Comparison of ENCODE assay signal across 9 cellular contexts in the genomic region with DNA sequence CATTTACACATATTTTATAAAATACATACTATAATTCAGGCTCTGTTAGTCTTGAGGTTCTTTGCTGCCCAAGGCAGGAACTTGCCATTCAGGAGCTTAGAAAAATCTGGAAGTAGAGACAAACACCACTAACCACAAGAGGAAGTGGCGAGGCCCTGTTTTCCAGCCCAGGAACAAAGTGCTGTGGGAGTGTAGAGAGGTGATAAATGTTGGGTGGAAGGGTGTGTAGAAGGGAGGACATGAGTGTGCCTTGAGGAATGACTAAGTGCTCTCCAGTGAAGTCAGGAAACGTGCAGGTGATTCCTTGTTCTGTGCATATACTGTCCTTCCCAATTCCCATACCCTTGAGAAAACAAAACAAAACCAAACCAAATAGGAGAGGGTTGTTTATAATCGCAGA.
DNase-seq lines count a peak whose midpoint lies in the region; ATAC-seq and TF ChIP-seq lines count a peak whose summit lies in the region.
"Had no signal": no experiment of that assay in that cellular context is flagged by ENCODE, and none has a peak within 500 bp of the region (broad histone marks: within the 10 kb centered on the region; RNA-seq: fewer than 3 reads in every experiment).

No MANE protein-coding gene starts in this region.

- H3K79me2 ChIP-seq in GM23338 (replicated peaks; ENCODE audit: insufficient read depth): no peaks in the 10 kb centered on the region

- no peak overlapping the region for H3K4me3 Mint-ChIP-seq in GM23338
- H3K4me3 Mint-ChIP-seq in activated T-helper 17 cell treated with anti-CD3 and anti-CD28 coated beads, Interleukin-2, amount 50 U/mL, for 72 hours: no peak overlapping the region

- H2AFZ ChIP-seq in GM23338: 0 out of 2 replicates have a peak overlapping the region, but pooled peaks have one; percentile 39

- H3K4me1 Mint-ChIP-seq in GM23338: peaks cover 18% of the 10 kb centered on the region
- no peaks in the 10 kb centered on the region for H3K4me1 Mint-ChIP-seq in activated T-helper 17 cell treated with anti-CD3 and anti-CD28 coated beads, Interleukin-2, amount 50 U/mL, for 72 hours

- H3K4me1 ChIP-seq in GM23338 (ENCODE audit: insufficient read depth): peaks cover 35% of the 10 kb centered on the region

- no peak for TF ChIP-seq CTCF in GM23338 (conservative IDR thresholded peaks at IDR 0.05; ENCODE audit: low read depth in 2 of 2)

- H4K20me1 ChIP-seq in GM23338 (replicated peaks; ENCODE audit: insufficient read depth): no peaks in the 10 kb centered on the region

- no peaks in the 10 kb centered on the region; the same call in none of the 2 replicates for H3K9me2 ChIP-seq in GM23338 (ENCODE audit: insufficient read depth)

- H3K36me3 Mint-ChIP-seq in GM23338 (ENCODE audit: low read depth): peaks cover 23% of the 10 kb centered on the region
- no peaks in the 10 kb centered on the region for H3K36me3 Mint-ChIP-seq in activated T-helper 17 cell treated with anti-CD3 and anti-CD28 coated beads, Interleukin-2, amount 50 U/mL, for 72 hours (ENCODE audit: low read depth)

- H3K27ac Mint-ChIP-seq in GM23338: no peak overlapping the region
- no peak overlapping the region for H3K27ac Mint-ChIP-seq in activated T-helper 17 cell treated with anti-CD3 and anti-CD28 coated beads, Interleukin-2, amount 50 U/mL, for 72 hours

- peaks cover 35% of the 10 kb centered on the region for H3K9me3 Mint-ChIP-seq in GM23338
- peaks cover 13% of the 10 kb centered on the region for H3K9me3 Mint-ChIP-seq in activated T-helper 17 cell treated with anti-CD3 and anti-CD28 coated beads, Interleukin-2, amount 50 U/mL, for 72 hours

- H3K27me3 Mint-ChIP-seq in GM23338 (ENCODE audit: insufficient read depth, low read depth, poor library complexity): peaks cover 2% of the 10 kb centered on the region
- peaks cover 37% of the 10 kb centered on the region for H3K27me3 Mint-ChIP-seq in activated T-helper 17 cell treated with anti-CD3 and anti-CD28 coated beads, Interleukin-2, amount 50 U/mL, for 72 hours

- no peaks in the 10 kb centered on the region for H3K27me3 ChIP-seq in GM23338 (ENCODE audit: insufficient read depth)
- H3K27me3 ChIP-seq: adrenal gland had no signal

- H3K4me3 ChIP-seq in GM23338: no peak overlapping the region
- H3K4me3 ChIP-seq: adrenal gland had no signal

- no peak for DNase-seq in GM23338 (ENCODE audit: low spot score)
- peak; percentile 52 for DNase-seq in SKM-1 (lab: John Stamatoyannopoulos, UW; ENCODE audit: unreplicated experiment)
- no peak for DNase-seq in Right ventricle myocardium superior
- no peak for DNase-seq in sciatic nerve (ENCODE audit: low spot score)
- no peak for DNase-seq in amniotic stem cell (lab: John Stamatoyannopoulos, UW)
- no peak for DNase-seq in NCI-H1694 (lab: John Stamatoyannopoulos, UW)

- intact Hi-C loops in Right ventricle myocardium superior (cut with DNase I): no loop called here
- intact Hi-C loops in sciatic nerve (cut with DNase I): no loop called here

- H3K27ac ChIP-seq in GM23338 (ENCODE audit: low read depth): no peak overlapping the region

- H3F3A ChIP-seq in GM23338 (replicated peaks; ENCODE audit: low read depth): no peaks in the 10 kb centered on the region

- no peak for ATAC-seq in GM23338
- peak; percentile 55 for ATAC-seq in Right ventricle myocardium superior (ENCODE audit: poor library complexity)
- ATAC-seq in sciatic nerve: peak; percentile 67
- no peak for ATAC-seq in activated T-helper 17 cell treated with anti-CD3 and anti-CD28 coated beads, Interleukin-2, amount 50 U/mL, for 72 hours (replicated peaks)
- ATAC-seq in HG02678 (IDR thresholded peaks at IDR 0.05; ENCODE audit: unreplicated experiment): no peak

- H3K36me3 ChIP-seq in GM23338 (ENCODE audit: insufficient read depth): no peaks in the 10 kb centered on the region; the same call in 1 of the 2 replicates
- H3K36me3 ChIP-seq: adrenal gland had no signal

- no peak overlapping the region for H3K4me2 ChIP-seq in GM23338

TF ChIP-seq in GM23338, 12 proteins besides CTCF, POLR2A, EP300 and RAD21 (continues in another document):
- TF ChIP-seq, protein P1, sequence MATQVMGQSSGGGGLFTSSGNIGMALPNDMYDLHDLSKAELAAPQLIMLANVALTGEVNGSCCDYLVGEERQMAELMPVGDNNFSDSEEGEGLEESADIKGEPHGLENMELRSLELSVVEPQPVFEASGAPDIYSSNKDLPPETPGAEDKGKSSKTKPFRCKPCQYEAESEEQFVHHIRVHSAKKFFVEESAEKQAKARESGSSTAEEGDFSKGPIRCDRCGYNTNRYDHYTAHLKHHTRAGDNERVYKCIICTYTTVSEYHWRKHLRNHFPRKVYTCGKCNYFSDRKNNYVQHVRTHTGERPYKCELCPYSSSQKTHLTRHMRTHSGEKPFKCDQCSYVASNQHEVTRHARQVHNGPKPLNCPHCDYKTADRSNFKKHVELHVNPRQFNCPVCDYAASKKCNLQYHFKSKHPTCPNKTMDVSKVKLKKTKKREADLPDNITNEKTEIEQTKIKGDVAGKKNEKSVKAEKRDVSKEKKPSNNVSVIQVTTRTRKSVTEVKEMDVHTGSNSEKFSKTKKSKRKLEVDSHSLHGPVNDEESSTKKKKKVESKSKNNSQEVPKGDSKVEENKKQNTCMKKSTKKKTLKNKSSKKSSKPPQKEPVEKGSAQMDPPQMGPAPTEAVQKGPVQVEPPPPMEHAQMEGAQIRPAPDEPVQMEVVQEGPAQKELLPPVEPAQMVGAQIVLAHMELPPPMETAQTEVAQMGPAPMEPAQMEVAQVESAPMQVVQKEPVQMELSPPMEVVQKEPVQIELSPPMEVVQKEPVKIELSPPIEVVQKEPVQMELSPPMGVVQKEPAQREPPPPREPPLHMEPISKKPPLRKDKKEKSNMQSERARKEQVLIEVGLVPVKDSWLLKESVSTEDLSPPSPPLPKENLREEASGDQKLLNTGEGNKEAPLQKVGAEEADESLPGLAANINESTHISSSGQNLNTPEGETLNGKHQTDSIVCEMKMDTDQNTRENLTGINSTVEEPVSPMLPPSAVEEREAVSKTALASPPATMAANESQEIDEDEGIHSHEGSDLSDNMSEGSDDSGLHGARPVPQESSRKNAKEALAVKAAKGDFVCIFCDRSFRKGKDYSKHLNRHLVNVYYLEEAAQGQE (IDR thresholded peaks at IDR 0.05; ENCODE audit: unreplicated experiment): no peak
- TF ChIP-seq, protein P2, sequence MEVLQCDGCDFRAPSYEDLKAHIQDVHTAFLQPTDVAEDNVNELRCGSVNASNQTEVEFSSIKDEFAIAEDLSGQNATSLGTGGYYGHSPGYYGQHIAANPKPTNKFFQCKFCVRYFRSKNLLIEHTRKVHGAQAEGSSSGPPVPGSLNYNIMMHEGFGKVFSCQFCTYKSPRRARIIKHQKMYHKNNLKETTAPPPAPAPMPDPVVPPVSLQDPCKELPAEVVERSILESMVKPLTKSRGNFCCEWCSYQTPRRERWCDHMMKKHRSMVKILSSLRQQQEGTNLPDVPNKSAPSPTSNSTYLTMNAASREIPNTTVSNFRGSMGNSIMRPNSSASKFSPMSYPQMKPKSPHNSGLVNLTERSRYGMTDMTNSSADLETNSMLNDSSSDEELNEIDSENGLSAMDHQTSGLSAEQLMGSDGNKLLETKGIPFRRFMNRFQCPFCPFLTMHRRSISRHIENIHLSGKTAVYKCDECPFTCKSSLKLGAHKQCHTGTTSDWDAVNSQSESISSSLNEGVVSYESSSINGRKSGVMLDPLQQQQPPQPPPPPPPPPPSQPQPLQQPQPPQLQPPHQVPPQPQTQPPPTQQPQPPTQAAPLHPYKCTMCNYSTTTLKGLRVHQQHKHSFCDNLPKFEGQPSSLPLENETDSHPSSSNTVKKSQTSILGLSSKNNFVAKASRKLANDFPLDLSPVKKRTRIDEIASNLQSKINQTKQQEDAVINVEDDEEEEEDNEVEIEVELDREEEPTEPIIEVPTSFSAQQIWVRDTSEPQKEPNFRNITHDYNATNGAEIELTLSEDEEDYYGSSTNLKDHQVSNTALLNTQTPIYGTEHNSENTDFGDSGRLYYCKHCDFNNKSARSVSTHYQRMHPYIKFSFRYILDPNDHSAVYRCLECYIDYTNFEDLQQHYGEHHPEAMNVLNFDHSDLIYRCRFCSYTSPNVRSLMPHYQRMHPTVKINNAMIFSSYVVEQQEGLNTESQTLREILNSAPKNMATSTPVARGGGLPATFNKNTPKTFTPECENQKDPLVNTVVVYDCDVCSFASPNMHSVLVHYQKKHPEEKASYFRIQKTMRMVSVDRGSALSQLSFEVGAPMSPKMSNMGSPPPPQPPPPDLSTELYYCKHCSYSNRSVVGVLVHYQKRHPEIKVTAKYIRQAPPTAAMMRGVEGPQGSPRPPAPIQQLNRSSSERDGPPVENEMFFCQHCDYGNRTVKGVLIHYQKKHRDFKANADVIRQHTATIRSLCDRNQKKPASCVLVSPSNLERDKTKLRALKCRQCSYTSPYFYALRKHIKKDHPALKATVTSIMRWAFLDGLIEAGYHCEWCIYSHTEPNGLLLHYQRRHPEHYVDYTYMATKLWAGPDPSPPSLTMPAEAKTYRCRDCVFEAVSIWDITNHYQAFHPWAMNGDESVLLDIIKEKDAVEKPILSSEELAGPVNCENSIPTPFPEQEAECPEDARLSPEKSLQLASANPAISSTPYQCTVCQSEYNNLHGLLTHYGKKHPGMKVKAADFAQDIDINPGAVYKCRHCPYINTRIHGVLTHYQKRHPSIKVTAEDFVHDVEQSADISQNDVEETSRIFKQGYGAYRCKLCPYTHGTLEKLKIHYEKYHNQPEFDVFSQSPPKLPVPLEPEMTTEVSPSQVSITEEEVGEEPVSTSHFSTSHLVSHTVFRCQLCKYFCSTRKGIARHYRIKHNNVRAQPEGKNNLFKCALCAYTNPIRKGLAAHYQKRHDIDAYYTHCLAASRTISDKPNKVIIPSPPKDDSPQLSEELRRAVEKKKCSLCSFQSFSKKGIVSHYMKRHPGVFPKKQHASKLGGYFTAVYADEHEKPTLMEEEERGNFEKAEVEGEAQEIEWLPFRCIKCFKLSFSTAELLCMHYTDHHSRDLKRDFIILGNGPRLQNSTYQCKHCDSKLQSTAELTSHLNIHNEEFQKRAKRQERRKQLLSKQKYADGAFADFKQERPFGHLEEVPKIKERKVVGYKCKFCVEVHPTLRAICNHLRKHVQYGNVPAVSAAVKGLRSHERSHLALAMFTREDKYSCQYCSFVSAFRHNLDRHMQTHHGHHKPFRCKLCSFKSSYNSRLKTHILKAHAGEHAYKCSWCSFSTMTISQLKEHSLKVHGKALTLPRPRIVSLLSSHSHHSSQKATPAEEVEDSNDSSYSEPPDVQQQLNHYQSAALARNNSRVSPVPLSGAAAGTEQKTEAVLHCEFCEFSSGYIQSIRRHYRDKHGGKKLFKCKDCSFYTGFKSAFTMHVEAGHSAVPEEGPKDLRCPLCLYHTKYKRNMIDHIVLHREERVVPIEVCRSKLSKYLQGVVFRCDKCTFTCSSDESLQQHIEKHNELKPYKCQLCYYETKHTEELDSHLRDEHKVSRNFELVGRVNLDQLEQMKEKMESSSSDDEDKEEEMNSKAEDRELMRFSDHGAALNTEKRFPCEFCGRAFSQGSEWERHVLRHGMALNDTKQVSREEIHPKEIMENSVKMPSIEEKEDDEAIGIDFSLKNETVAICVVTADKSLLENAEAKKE (CRISPR knock-in tag; IDR thresholded peaks at IDR 0.05): no peak
- no peak for TF ChIP-seq JUNB (IDR thresholded peaks at IDR 0.05; ENCODE audit: unreplicated experiment)
- TF ChIP-seq POLR2AphosphoS5 (IDR thresholded peaks at IDR 0.05; ENCODE audit: low read depth): no peak
- TF ChIP-seq STAT1 (IDR thresholded peaks at IDR 0.05; ENCODE audit: unreplicated experiment): no peak
- TF ChIP-seq NANOG (IDR thresholded peaks at IDR 0.05; ENCODE audit: borderline replicate concordance): no peak

Comparison
In these comparisons a context has a peak if more than half of its experiments do, and no peak if none do; other contexts are left out.
1. ATAC-seq: peak in Right ventricle myocardium superior (single experiment) and sciatic nerve (single experiment); none in GM23338 (single experiment), activated T-helper 17 cell treated with anti-CD3 and anti-CD28 coated beads, Interleukin-2, amount 50 U/mL, for 72 hours (single experiment) and HG02678 (single experiment).